Comparison of ENCODE assay signal across 8 cellular contexts in genomic region chr4:121380448-121381147, GRCh38. TPM values are rescaled to one million over a fixed set of nuclear protein-coding genes. Genes with fewer than 3 reads are reported as not detected.
A peak's percentile ranks its signal among the peaks of the same experiment; 100 is the strongest.
DNase-seq lines count a peak whose midpoint lies in the region; ATAC-seq and TF ChIP-seq lines count a peak whose summit lies in the region.

Gene QRFPR, minus strand, starts transcription at chr4:121381018. Its CDS starts 371 bp downstream, at chr4:121380647.

- H4K20me1 ChIP-seq in MM.1S (ENCODE audit: insufficient read depth, low read length), result no peaks in the 10 kb centered on the region

- DNase-seq in A673 (ENCODE audit: low spot score) (peak; percentile 84), MM.1S (peak; percentile 15), coronary artery (ENCODE audit: low spot score) (no peak), COLO829 (ENCODE audit: low spot score) (no peak)

- H3K4me1 ChIP-seq in A673 (ENCODE audit: insufficient read depth, low read length, poor library complexity, severe bottlenecking) (peaks cover 23% of the 10 kb centered on the region), MM.1S (ENCODE audit: low read length) (no peaks in the 10 kb centered on the region), mesodermal cell (ENCODE audit: control insufficient read depth, insufficient read depth, low read length, poor library complexity, severe bottlenecking) (no peaks in the 10 kb centered on the region)

- CTCF ChIA-PET in A673 (lab: Charles Lee), result interaction anchor here (0.6 kb wide), 1 partner anchor 79 kb away, joined by 9 read pairs; no protein-coding TSS in a partner anchor

- POLR2A ChIA-PET in A673 (lab: Charles Lee; ENCODE audit: low non-redundant PET), result no interaction called here

- TF ChIP-seq CTCF in A673 (conservative IDR thresholded peaks at IDR 0.05; ENCODE audit: low read depth, low read length) (0 out of 2 replicates have a peak, but pooled peaks have one; percentile 16), MM.1S (IDR thresholded peaks at IDR 0.05; ENCODE audit: low read length) (no peak), coronary artery (IDR thresholded peaks at IDR 0.05) (no peak)

- H3K27ac ChIP-seq in A673 (ENCODE audit: low read depth, low read length, poor library complexity, severe bottlenecking) (peak within 1 kb of the TSS; percentile 62), MM.1S (ENCODE audit: low read length) (no peak within 1 kb of the TSS), coronary artery (no peak within 1 kb of the TSS), mesodermal cell (ENCODE audit: low read depth, low read length, severe bottlenecking) (no peak within 1 kb of the TSS)

- H3K4me2 ChIP-seq in MM.1S (ENCODE audit: low read depth, low read length), result peak within 1 kb of the TSS; percentile 82

- no peaks in the 10 kb centered on the region for H3K36me3 ChIP-seq in A673 (ENCODE audit: insufficient read depth, low read length, poor library complexity, severe bottlenecking)
- no peaks in the 10 kb centered on the region for H3K36me3 ChIP-seq in MM.1S (replicated peaks; ENCODE audit: insufficient read depth, low read length)
- no peaks in the 10 kb centered on the region for H3K36me3 ChIP-seq in mesodermal cell (ENCODE audit: control insufficient read depth, insufficient read depth, low read length)

- no TSS peak for BruUV-seq in A673 (replicated peaks; lab: Mats Ljungman, UMichigan)

- no peaks in the 10 kb centered on the region for H3F3A ChIP-seq in MM.1S (ENCODE audit: insufficient read depth, low read length)

- intact Hi-C loops in A673 (cut with micrococcal nuclease; ENCODE audit: unreplicated experiment), result no loop called here

- no peaks in the 10 kb centered on the region for H3K27me3 ChIP-seq in A673 (replicated peaks; ENCODE audit: insufficient read depth, low read depth, low read length, poor library complexity)
- H3K27me3 ChIP-seq in MM.1S (replicated peaks; ENCODE audit: insufficient read depth, low read length), result 0 out of 2 replicates have a peak, but pooled peaks cover 11% of the 10 kb centered on the region

- H3K9me2 ChIP-seq in MM.1S (replicated peaks; ENCODE audit: insufficient read depth, low read length), result no peaks in the 10 kb centered on the region

- ATAC-seq in GM18868 (IDR thresholded peaks at IDR 0.05; ENCODE audit: unreplicated experiment) (no peak), GM18907 (IDR thresholded peaks at IDR 0.05; ENCODE audit: unreplicated experiment) (no peak), HG02763 (IDR thresholded peaks at IDR 0.05; ENCODE audit: unreplicated experiment) (no peak)

- H3K9ac ChIP-seq in MM.1S (ENCODE audit: low read length), result no peak within 1 kb of the TSS

- peak within 1 kb of the TSS; percentile 71 for H3K4me3 ChIP-seq in A673 (ENCODE audit: low read depth, low read length, poor library complexity, severe bottlenecking)
- peak within 1 kb of the TSS; percentile 56 for H3K4me3 ChIP-seq in MM.1S (ENCODE audit: low read length)
- peak within 1 kb of the TSS; percentile 64 for H3K4me3 ChIP-seq in coronary artery
- peak within 1 kb of the TSS; percentile 39 for H3K4me3 ChIP-seq in mesodermal cell (ENCODE audit: extremely low read depth, insufficient read depth, low read length, poor library complexity, severe bottlenecking)

- no peaks in the 10 kb centered on the region for H3K79me2 ChIP-seq in MM.1S (ENCODE audit: low read length)

- WGBS in mesodermal cell (ENCODE audit: insufficient coverage in 2 of 2), 2 experiments, result 1 to 2% methylated on average over 37 to 44 of the region's 63 CpGs

- peak within 1 kb of the TSS; percentile 81 for H2AFZ ChIP-seq in MM.1S (ENCODE audit: low read length)

- no peaks in the 10 kb centered on the region for H3K9me3 ChIP-seq in A673 (ENCODE audit: low read depth, low read length, poor library complexity, severe bottlenecking)
- H3K9me3 ChIP-seq in MM.1S (replicated peaks; ENCODE audit: insufficient read depth, low read length), result no peaks in the 10 kb centered on the region
- no peaks in the 10 kb centered on the region for H3K9me3 ChIP-seq in mesodermal cell (ENCODE audit: control insufficient read depth, low read length)

RNA-seq across cellular contexts. Expression of gene QRFPR, which starts in this region (rescaled TPM):
- 23.6 and 32.2 TPM in 2 replicates for total RNA-seq in A673 (2021)
- polyA plus RNA-seq in mesodermal cell (2013, experiment 1 of 2), result 0.37 TPM
- polyA plus RNA-seq in mesodermal cell (2013, experiment 2 of 2), result not detected

Comparison
In these comparisons a context has a peak if more than half of its experiments do, and no peak if none do; other contexts are left out.
1. DNase-seq: peak in A673 (single experiment) and MM.1S (single experiment); none in coronary artery (single experiment) and COLO829 (single experiment).
2. Peak in every context shown above with its lines, with median percentiles within 50 percentile points of each other: H3K4me3 ChIP-seq.